In the genomic region with DNA sequence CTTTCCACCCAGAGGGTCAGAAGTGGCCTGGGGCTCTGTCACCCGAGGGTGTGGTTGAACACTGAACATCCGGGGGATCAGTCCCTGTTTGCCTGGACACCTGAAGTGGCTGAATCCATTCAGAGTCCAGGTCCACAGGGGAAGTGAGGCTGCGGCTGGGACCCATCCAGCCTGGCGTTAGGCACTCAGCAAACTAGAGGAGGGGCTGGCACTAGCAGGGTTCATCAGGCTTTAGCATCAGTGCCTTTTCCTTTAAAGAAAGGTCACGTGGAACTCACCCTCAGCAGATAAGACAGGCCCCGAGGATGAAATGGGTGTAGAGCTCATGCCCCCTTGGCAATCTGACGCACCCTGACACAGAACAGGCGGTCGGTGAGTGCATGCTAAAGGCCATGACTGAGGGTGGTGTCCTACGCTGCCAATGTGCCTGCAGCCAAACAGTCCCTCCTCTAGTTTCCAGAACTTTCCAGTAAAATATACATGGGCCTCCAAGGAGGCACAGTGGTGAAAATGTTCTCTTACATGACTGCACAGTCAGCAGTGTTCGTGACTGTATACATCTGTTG, we compare ENCODE assay signal across 26 cellular contexts.
"Had no signal": no experiment of that assay in that cellular context is flagged by ENCODE, and none has a peak within 500 bp of the region (broad histone marks: within the 10 kb centered on the region; RNA-seq: fewer than 3 reads in every experiment).

No MANE protein-coding gene starts in this region.

- H3K9me3 ChIP-seq: mucosa of descending colon, right lobe of liver, suprapubic skin, transverse colon, vagina had no signal

- ATAC-seq: esophagus mucosa; left colon; right lobe of liver; stimulated activated naive CD8-positive, alpha-beta T cell treated with anti-CD3 and anti-CD28 coated beads, Interleukin-15, amount 100 ng/mL, for 72 hours had no signal

- H3K9me3 Mint-ChIP-seq: dendritic cell treated with granulocyte-macrophage colony-stimulating factor and Interleukin-4, amounts not matched to agents 40 ng/mL and 50 ng/mL, for 4 days; immature natural killer cell; mesothelial cell of epicardium; naive B cell; natural killer cell treated with Interleukin-12 subunit alpha and Interleukin-12 subunit beta and Interleukin-15 and Interleukin-18, amount 100 ng/mL, for 72 hours; stimulated activated naive CD8-positive, alpha-beta T cell treated with anti-CD3 and anti-CD28 coated beads, Interleukin-15, amount 100 ng/mL, for 72 hours had no signal

- H3K4me1 Mint-ChIP-seq: endodermal cell, immature natural killer cell, mesothelial cell of epicardium had no signal

- H3K4me3 Mint-ChIP-seq: dendritic cell treated with granulocyte-macrophage colony-stimulating factor and Interleukin-4, amounts not matched to agents 40 ng/mL and 50 ng/mL, for 4 days; endodermal cell; immature natural killer cell; mesothelial cell of epicardium; naive B cell; natural killer cell treated with Interleukin-12 subunit alpha and Interleukin-12 subunit beta and Interleukin-15 and Interleukin-18, amount 100 ng/mL, for 72 hours; neural crest cell; stimulated activated naive CD8-positive, alpha-beta T cell treated with anti-CD3 and anti-CD28 coated beads, Interleukin-15, amount 100 ng/mL, for 72 hours had no signal

- H2AFZ ChIP-seq: parathyroid adenoma had no signal

- H3K36me3 ChIP-seq: right lobe of liver, suprapubic skin, transverse colon, vagina had no signal

- H3K9ac ChIP-seq: parathyroid adenoma had no signal

- H3K27me3 ChIP-seq: right lobe of liver, transverse colon, vagina had no signal

- H3K4me1 ChIP-seq: parathyroid adenoma, right lobe of liver, suprapubic skin had no signal

- H3K27ac Mint-ChIP-seq: dendritic cell treated with granulocyte-macrophage colony-stimulating factor and Interleukin-4, amounts not matched to agents 40 ng/mL and 50 ng/mL, for 4 days; endodermal cell; immature natural killer cell; mesothelial cell of epicardium; naive B cell; natural killer cell treated with Interleukin-12 subunit alpha and Interleukin-12 subunit beta and Interleukin-15 and Interleukin-18, amount 100 ng/mL, for 72 hours; progenitor cell of endocrine pancreas; stimulated activated naive CD8-positive, alpha-beta T cell treated with anti-CD3 and anti-CD28 coated beads, Interleukin-15, amount 100 ng/mL, for 72 hours had no signal

- H3K4me3 ChIP-seq: mucosa of descending colon, right lobe of liver, suprapubic skin, transverse colon, vagina had no signal

- H3K79me2 ChIP-seq: parathyroid adenoma had no signal

- H3K27ac ChIP-seq: epithelial cell of prostate, parathyroid adenoma, right lobe of liver, suprapubic skin, transverse colon, vagina had no signal

- H3K36me3 Mint-ChIP-seq: immature natural killer cell; mesothelial cell of epicardium; naive B cell; natural killer cell treated with Interleukin-12 subunit alpha and Interleukin-12 subunit beta and Interleukin-15 and Interleukin-18, amount 100 ng/mL, for 72 hours had no signal

- DNase-seq: effector CD8-positive, alpha-beta T cell; endodermal cell; immature natural killer cell; islet precursor cell; kidney glomerular epithelial cell; left colon; mucosa of descending colon; naive B cell; right lobe of liver; small intestine; stimulated activated CD4-positive, alpha-beta T cell treated with anti-CD3 and anti-CD28 coated beads, Interleukin-15, amount 100 ng/mL, for 24 hours; stimulated activated CD4-positive, alpha-beta T cell treated with anti-CD3 and anti-CD28 coated beads, Interleukin-2, amount 100 ng/mL, for 48 hours; stimulated activated CD8-positive, alpha-beta memory T cell treated with anti-CD3 and anti-CD28 coated beads, Interleukin-4, amount 100 ng/mL, for 48 hours; stimulated activated naive CD4-positive, alpha-beta T cell; stimulated activated naive CD8-positive, alpha-beta T cell treated with anti-CD3 and anti-CD28 coated beads, Interleukin-15, amount 100 ng/mL, for 72 hours; transverse colon had no signal
